ENCODE assay signal across 28 cellular contexts in genomic region chr19:23259961-23260360, GRCh38. TPM values are rescaled to one million over a fixed set of nuclear protein-coding genes. Genes with fewer than 3 reads are reported as not detected.
DNase-seq lines count a peak whose midpoint lies in the region; ATAC-seq, FAIRE-seq and TF ChIP-seq lines count a peak whose summit lies in the region.
"Had no signal": no experiment of that assay in that cellular context is flagged by ENCODE, and none has a peak within 500 bp of the region (broad histone marks: within the 10 kb centered on the region; RNA-seq: fewer than 3 reads in every experiment).

No MANE protein-coding gene starts in this region.

- H3K36me3 ChIP-seq in HepG2 (replicated peaks in 1 of 2; ENCODE audit: control insufficient read depth in 1 of 2, insufficient read depth in 2 of 2, low read length in 2 of 2): peaks cover 2 to 9% of the 10 kb centered on the region in 2 experiments; a peak in 4 of 5 replicates
- peaks cover 0 to 16% (median 2%) of the 10 kb centered on the region in 4 donors for H3K36me3 ChIP-seq in right lobe of liver

- peaks cover 4% of the 10 kb centered on the region for H3K27me3 Mint-ChIP-seq in endothelial cell (ENCODE audit: unreplicated experiment)
- no peaks in the 10 kb centered on the region for H3K27me3 Mint-ChIP-seq in activated CD4-positive, alpha-beta T cell treated with anti-CD3 and anti-CD28 coated beads for 36 hours
- H3K27me3 Mint-ChIP-seq: CD4-positive, alpha-beta memory T cell; CD4-positive, CD25-positive, alpha-beta regulatory T cell had no signal

- in situ Hi-C loops in HepG2 (cut with HindIII; ENCODE audit: extremely low pct_ligation_motif_present, low pct_unique_long_range_greater_than_20kb): loop anchor here (25.0 kb wide), 1 partner anchor 777 kb away; no protein-coding TSS in a partner anchor

- H3K79me2 ChIP-seq in HepG2 (ENCODE audit: insufficient read depth, low read length): no peaks in the 10 kb centered on the region

- TF ChIP-seq EP300 in HepG2 (IDR thresholded peaks at IDR 0.05; ENCODE audit: low read depth in 2 of 2, low read length in 2 of 2) (no peak), HepG2 (CRISPR knock-in tag; IDR thresholded peaks at IDR 0.05; ENCODE audit: borderline replicate concordance) (no peak)

- TF ChIP-seq POLR2A in HepG2 (IDR thresholded peaks at IDR 0.05; ENCODE audit: insufficient read depth in 1 of 2, low read depth in 2 of 2, low read length in 2 of 2): no peak
- TF ChIP-seq POLR2A in right lobe of liver (IDR thresholded peaks at IDR 0.05): no peak
- TF ChIP-seq POLR2A in erythroblast (IDR thresholded peaks at IDR 0.05; ENCODE audit: low read length): no peak

- POLR2A ChIA-PET in HepG2 (lab: Yijun Ruan, JAX): interaction anchor here (1.6 kb wide), 1 partner anchor 14 kb away, joined by 3 read pairs; no protein-coding TSS in a partner anchor
- POLR2A ChIA-PET in activated CD4-positive, alpha-beta T cell treated with anti-CD3 and anti-CD28 coated beads for 36 hours (lab: Charles Lee): no interaction called here

- H3K4me3 Mint-ChIP-seq in endothelial cell (ENCODE audit: unreplicated experiment): peak overlapping the region; percentile 62
- no peak overlapping the region for H3K4me3 Mint-ChIP-seq in activated CD4-positive, alpha-beta T cell treated with anti-CD3 and anti-CD28 coated beads for 36 hours
- H3K4me3 Mint-ChIP-seq: CD14-positive monocyte; CD4-positive, alpha-beta memory T cell; CD8-positive, alpha-beta memory T cell had no signal

- no peak overlapping the region for H3K9ac ChIP-seq in HepG2 (ENCODE audit: insufficient read depth, low read depth, low read length)
- H3K9ac ChIP-seq: BLaER1 had no signal

- WGBS in HepG2 (ENCODE audit: low lambda C conversion rate): 92% methylated on average over 2 of the region's 2 CpGs
- 79% methylated on average over 2 of the region's 2 CpGs for WGBS in right lobe of liver (ENCODE audit: insufficient coverage, low coverage, low lambda C conversion rate, missing lambda C conversion rate)

- H3K27me3 ChIP-seq in HepG2 (ENCODE audit: control insufficient read depth in 1 of 2, insufficient read depth in 2 of 2, low read length in 2 of 2) (no peaks in the 10 kb centered on the region), right lobe of liver (no peaks in the 10 kb centered on the region)
- H3K27me3 ChIP-seq: BE2C, BLaER1 had no signal

- CTCF ChIA-PET in HepG2 (lab: Yijun Ruan, JAX; ENCODE audit: low intra/inter-chr PET ratio, low total read pairs): no interaction called here
- CTCF ChIA-PET in activated CD4-positive, alpha-beta T cell treated with anti-CD3 and anti-CD28 coated beads for 36 hours (lab: Charles Lee): no interaction called here

- H3K9me3 Mint-ChIP-seq in endothelial cell (ENCODE audit: unreplicated experiment): no peaks in the 10 kb centered on the region
- H3K9me3 Mint-ChIP-seq in activated CD4-positive, alpha-beta T cell treated with anti-CD3 and anti-CD28 coated beads for 36 hours (ENCODE audit: low read depth): no peaks in the 10 kb centered on the region
- H3K9me3 Mint-ChIP-seq: CD4-positive, alpha-beta memory T cell; CD8-positive, alpha-beta memory T cell had no signal

- TF ChIP-seq CTCF in HepG2 (CRISPR knock-in tag; IDR thresholded peaks at IDR 0.05) (no peak), right lobe of liver (IDR thresholded peaks at IDR 0.05) (no peak), endothelial cell (IDR thresholded peaks at IDR 0.05; ENCODE audit: unreplicated experiment) (no peak)

- no peak for FAIRE-seq in HepG2 (lab: Jason Lieb, UNC)
- FAIRE-seq: A204.1, GM12878, GM12892, GM18507 had no signal

- no peak overlapping the region for H2AFZ ChIP-seq in HepG2 (ENCODE audit: low read length)

- ATAC-seq in HepG2 (no peak), right lobe of liver (no peak)
- no peak for ATAC-seq in activated CD4-positive, alpha-beta T cell treated with anti-CD3 and anti-CD28 coated beads for 36 hours
- ATAC-seq: GM12878 had no signal

- H3K27ac Mint-ChIP-seq in endothelial cell (ENCODE audit: unreplicated experiment): no peak overlapping the region
- no peak overlapping the region for H3K27ac Mint-ChIP-seq in activated CD4-positive, alpha-beta T cell treated with anti-CD3 and anti-CD28 coated beads for 36 hours

- intact Hi-C loops in HepG2 (cut with micrococcal nuclease; ENCODE audit: unreplicated experiment) (no loop called here), right lobe of liver (cut with DNase I) (no loop called here)
- intact Hi-C loops in activated CD4-positive, alpha-beta T cell treated with anti-CD3 and anti-CD28 coated beads for 36 hours (cut with DNase I, micrococcal nuclease): loop anchor here in 1 of 2 experiments (10.0 kb wide), 1 partner anchor 1425 kb away; the partner anchor contains the start of gene ZNF43

- no peak for DNase-seq in HepG2 (ENCODE audit: low spot score)
- no peak for DNase-seq in right lobe of liver
- peak; percentile 39 for DNase-seq in MV-4-11 (lab: John Stamatoyannopoulos, UW)
- no peak for DNase-seq in endothelial cell (ENCODE audit: low spot score)
- DNase-seq in erythroblast (lab: John Stamatoyannopoulos, UW): no peak
- DNase-seq in activated CD4-positive, alpha-beta T cell treated with anti-CD3 and anti-CD28 coated beads for 36 hours: no peak
- no peak for DNase-seq in NCI-H2029 treated with DMSO at 0.1 percent for 48 hours (lab: John Stamatoyannopoulos, UW)
- DNase-seq: 8988T; ACHN; BE2C; C1 segment of cervical spinal cord; CD4-positive, alpha-beta memory T cell; CD4-positive, CD25-positive, alpha-beta regulatory T cell; CD8-positive, alpha-beta memory T cell; COR-L47; DMS 273 treated with DMSO at 0.1 percent for 48 hours; DMS153; DMS53; DMS79; DND-41; EL; GDM1 had no signal

- H3K4me3 ChIP-seq in HepG2 (replicated peaks in 1 of 3; ENCODE audit: insufficient read depth in 1 of 3, low read depth in 2 of 3, low read length in 3 of 3) (no peak overlapping the region), right lobe of liver (no peak overlapping the region)
- H3K4me3 ChIP-seq: BLaER1, GM12878 had no signal

- H4K20me1 ChIP-seq in HepG2 (ENCODE audit: insufficient read depth, low read length): no peaks in the 10 kb centered on the region

- TF ChIP-seq RAD21 in HepG2 (CRISPR knock-in tag; IDR thresholded peaks at IDR 0.05): no peak

- H3K9me3 ChIP-seq in HepG2 (ENCODE audit: low read length) (no peaks in the 10 kb centered on the region), right lobe of liver (no peaks in the 10 kb centered on the region)
- H3K9me3 ChIP-seq: BE2C, BLaER1 had no signal

- H3K4me1 ChIP-seq in HepG2 (ENCODE audit: insufficient read depth, low read length) (peaks cover 40% of the 10 kb centered on the region), right lobe of liver (no peaks in the 10 kb centered on the region)
- H3K4me1 ChIP-seq: BE2C, BLaER1 had no signal

- peaks cover 42% of the 10 kb centered on the region for H3K36me3 Mint-ChIP-seq in endothelial cell (ENCODE audit: low read depth, unreplicated experiment)
- H3K36me3 Mint-ChIP-seq in activated CD4-positive, alpha-beta T cell treated with anti-CD3 and anti-CD28 coated beads for 36 hours (ENCODE audit: low read depth): peaks cover 64% of the 10 kb centered on the region

- no TSS peak for BruUV-seq in HepG2 (replicated peaks; lab: Mats Ljungman, UMichigan)

- H3K4me2 ChIP-seq in HepG2 (ENCODE audit: low read depth, low read length): no peak overlapping the region
- H3K4me2 ChIP-seq: BLaER1 had no signal

- peaks cover 2% of the 10 kb centered on the region for H3K4me1 Mint-ChIP-seq in endothelial cell (ENCODE audit: unreplicated experiment)
- peaks cover 8% of the 10 kb centered on the region for H3K4me1 Mint-ChIP-seq in activated CD4-positive, alpha-beta T cell treated with anti-CD3 and anti-CD28 coated beads for 36 hours

- no peak overlapping the region for H3K27ac ChIP-seq in HepG2 (ENCODE audit: extremely low read length, insufficient read depth, low read length)
- no peak overlapping the region for H3K27ac ChIP-seq in right lobe of liver
- H3K27ac ChIP-seq: BLaER1 had no signal

TF ChIP-seq in HepG2, 621 proteins besides CTCF, POLR2A, EP300 and RAD21 (continues in another document):
- TF ChIP-seq CEBPB (IDR thresholded peaks at IDR 0.05; ENCODE audit: borderline replicate concordance, low read depth, low read length) (peak; percentile 61), ETV6 (CRISPR knock-in tag; conservative IDR thresholded peaks at IDR 0.05) (no peak), ZIK1 (CRISPR knock-in tag; IDR thresholded peaks at IDR 0.05; ENCODE audit: borderline replicate concordance, low read depth) (no peak)

RNA-seq across cellular contexts. Expression of gene ZNF724, which starts 9.8 kb away (rescaled TPM):
- total RNA-seq in HepG2 (2016; rRNA removed; fragmentation: Illumina TruSeq; extraction: Trizol): 15.0 and 19.8 TPM in 2 replicates
- total RNA-seq in HepG2 (2016; cell fraction: cytosol; rRNA removed; fragmentation: Illumina TruSeq; extraction: Trizol; ENCODE audit: low read depth): 1.2 and 1.3 TPM in 2 replicates
- total RNA-seq in HepG2 (2016; cell fraction: insoluble cytoplasmic fraction; rRNA removed; fragmentation: Illumina TruSeq; extraction: Trizol): 14.7 and 20.5 TPM in 2 replicates
- 4.5 and 5.8 TPM in 2 replicates for total RNA-seq in HepG2 (2016; cell fraction: membrane; rRNA removed; fragmentation: Illumina TruSeq; extraction: Trizol)
- 10.0 and 10.6 TPM in 2 replicates for total RNA-seq in HepG2 (2016; cell fraction: nucleus; rRNA removed; fragmentation: Illumina TruSeq; extraction: Trizol)
- polyA plus RNA-seq in HepG2 (2011; rRNA removed): 1.1 and 1.5 TPM in 2 replicates
- polyA plus RNA-seq in HepG2 (2011; cell fraction: cytosol; rRNA removed): 0.48 and 0.71 TPM in 2 replicates
- 1.1 and 1.5 TPM in 2 replicates for polyA plus RNA-seq in HepG2 (2011; cell fraction: nucleus; rRNA removed)
- polyA plus RNA-seq in HepG2 (2012): 0.68 and 1.2 TPM in 2 replicates
- polyA plus RNA-seq in HepG2 (2016; cell fraction: cytosol; fragmentation: Illumina TruSeq; extraction: Trizol; ENCODE audit: low read depth): 0.08 TPM in 1 of 2 replicates, not detected in the other
- polyA plus RNA-seq in HepG2 (2016; cell fraction: insoluble cytoplasmic fraction; fragmentation: Illumina TruSeq; extraction: Trizol; ENCODE audit: low read depth): 4.2 and 4.7 TPM in 2 replicates
- polyA plus RNA-seq in HepG2 (2016; cell fraction: membrane; fragmentation: Illumina TruSeq; extraction: Trizol; ENCODE audit: low read depth): 0.10 and 0.54 TPM in 2 replicates
- 2.7 and 3.8 TPM in 2 replicates for polyA plus RNA-seq in HepG2 (2016; cell fraction: nucleus; fragmentation: Illumina TruSeq; extraction: Trizol; ENCODE audit: insufficient read depth, low read depth)
- 6.3 TPM in 1 of 2 replicates, not detected in the other for polyA minus RNA-seq in HepG2 (2011; rRNA and poly(A)+ RNA removed; ENCODE audit: low replicate concordance)
- 4.6 and 6.9 TPM in 2 replicates for polyA minus RNA-seq in HepG2 (2011; cell fraction: cytosol; rRNA and poly(A)+ RNA removed)
- polyA minus RNA-seq in HepG2 (2011; cell fraction: nucleus; rRNA and poly(A)+ RNA removed): 8.7 and 9.0 TPM in 2 replicates
- total RNA-seq in right lobe of liver: 1 to 10 TPM in 2 of 6 experiments, under 1 TPM in 4; 0.37 to 3.2 (median 0.65) TPM
- 10.6 TPM for total RNA-seq in endothelial cell (ENCODE audit: unreplicated experiment)
- 10 to 100 TPM; 15.1 to 19.1 TPM for total RNA-seq in activated CD4-positive, alpha-beta T cell treated with anti-CD3 and anti-CD28 coated beads for 36 hours
